In genomic region chr16:19542138-19542821, GRCh38 we compare ENCODE assay signal across 13 cellular contexts. TPM values are rescaled to one million over a fixed set of nuclear protein-coding genes. Genes with fewer than 3 reads are reported as not detected.
DNase-seq lines count a peak whose midpoint lies in the region; ATAC-seq, FAIRE-seq and TF ChIP-seq lines count a peak whose summit lies in the region.
"Had no signal": no experiment of that assay in that cellular context is flagged by ENCODE, and none has a peak within 500 bp of the region (broad histone marks: within the 10 kb centered on the region; RNA-seq: fewer than 3 reads in every experiment).

No MANE protein-coding gene starts in this region.

- no peak overlapping the region for H2AFZ ChIP-seq in mesenchymal stem cell (ENCODE audit: low read depth, low read length)

- H3K79me2 ChIP-seq in mesendoderm (ENCODE audit: control insufficient read depth, insufficient read depth, low read length), result no peaks in the 10 kb centered on the region

- H3K79me1 ChIP-seq in mesendoderm (ENCODE audit: low read length) (no peaks in the 10 kb centered on the region), mesenchymal stem cell (replicated peaks; ENCODE audit: low read length, poor library complexity, severe bottlenecking) (peaks cover 2% of the 10 kb centered on the region)

- no peak overlapping the region for H3K4ac ChIP-seq in mesendoderm (ENCODE audit: low read depth, low read length)
- H3K4ac ChIP-seq in mesenchymal stem cell (ENCODE audit: low read depth in 1 of 2, low read length in 2 of 2), result no peak overlapping the region

- no CpG with 5 or more reads among the region's 3 CpGs for WGBS in mesendoderm (ENCODE audit: extremely low coverage, insufficient coverage, low lambda C conversion rate)
- WGBS in mesenchymal stem cell, result 90% methylated on average over 2 of the region's 3 CpGs

- H3K9ac ChIP-seq in mesendoderm (ENCODE audit: low read length), result no peak overlapping the region
- no peak overlapping the region for H3K9ac ChIP-seq in mesenchymal stem cell (ENCODE audit: low read length)

- H3K4me3 ChIP-seq in mesendoderm (ENCODE audit: low read length) (no peak overlapping the region), mesenchymal stem cell (ENCODE audit: insufficient read depth in 1 of 2, low read depth in 1 of 2, low read length in 2 of 2) (no peak overlapping the region)
- H3K4me3 ChIP-seq: SJSA1, upper lobe of left lung had no signal

- no peaks in the 10 kb centered on the region for H3K36me3 ChIP-seq in mesendoderm (ENCODE audit: control insufficient read depth, insufficient read depth, low read length)
- H3K36me3 ChIP-seq in mesenchymal stem cell (ENCODE audit: control insufficient read depth in 1 of 2, insufficient read depth in 2 of 2, low read depth in 1 of 2, low read length in 2 of 2), result peaks cover 11 to 59% of the 10 kb centered on the region in 2 experiments

- no peak overlapping the region for H2AK5ac ChIP-seq in mesendoderm (ENCODE audit: low read length)
- no peak overlapping the region for H2AK5ac ChIP-seq in mesenchymal stem cell (ENCODE audit: low read length, severe bottlenecking)

- H2BK5ac ChIP-seq in mesendoderm (ENCODE audit: low read length) (no peak overlapping the region), mesenchymal stem cell (ENCODE audit: low read depth, low read length, poor library complexity, severe bottlenecking) (no peak overlapping the region)

- H3K56ac ChIP-seq in mesendoderm (ENCODE audit: low read length), result no peak overlapping the region

- H4K91ac ChIP-seq in mesenchymal stem cell (ENCODE audit: low read length), result no peak overlapping the region

- no peak overlapping the region for H3K4me2 ChIP-seq in mesendoderm (ENCODE audit: low read length)
- H3K4me2 ChIP-seq in mesenchymal stem cell (ENCODE audit: low read length, poor library complexity, severe bottlenecking), result no peak overlapping the region

- no peak overlapping the region for H4K5ac ChIP-seq in mesendoderm (ENCODE audit: low read length)

- no peak overlapping the region for H2BK15ac ChIP-seq in mesendoderm (replicated peaks; ENCODE audit: low read depth)
- H2BK15ac ChIP-seq in mesenchymal stem cell (ENCODE audit: low read depth, poor library complexity, severe bottlenecking), result no peak overlapping the region

- H3K9me3 ChIP-seq in mesenchymal stem cell (ENCODE audit: control insufficient read depth, low read length), result no peaks in the 10 kb centered on the region
- H3K9me3 ChIP-seq: SJSA1, upper lobe of left lung had no signal

- TF ChIP-seq CTCF in D721Med (IDR thresholded peaks at IDR 0.05; ENCODE audit: insufficient read depth, missing control alignments), result no peak

- peak; percentile 98 for FAIRE-seq in D721Med (lab: Jason Lieb, UNC)

- H3K4me1 ChIP-seq in mesendoderm (ENCODE audit: control insufficient read depth, low read depth, low read length) (no peaks in the 10 kb centered on the region), mesenchymal stem cell (ENCODE audit: control insufficient read depth, insufficient read depth, low read depth, low read length) (no peaks in the 10 kb centered on the region)
- H3K4me1 ChIP-seq: SJSA1, upper lobe of left lung had no signal

- H3K23ac ChIP-seq in mesendoderm (ENCODE audit: low read length) (no peak overlapping the region), mesenchymal stem cell (ENCODE audit: low read length in 2 of 2) (no peak overlapping the region)

- no peak overlapping the region for H3K14ac ChIP-seq in mesenchymal stem cell (ENCODE audit: low read length in 2 of 2)

- H3K18ac ChIP-seq in mesendoderm (ENCODE audit: low read length), result no peak overlapping the region
- H3K18ac ChIP-seq in mesenchymal stem cell (ENCODE audit: low read depth in 1 of 2, low read length in 2 of 2), result no peak overlapping the region

- H2BK120ac ChIP-seq in mesendoderm (ENCODE audit: low read depth, low read length) (no peak overlapping the region), mesenchymal stem cell (ENCODE audit: low read depth, low read length) (no peak overlapping the region)

- H3K27ac ChIP-seq in mesendoderm (ENCODE audit: low read depth, low read length), result no peak overlapping the region
- H3K27ac ChIP-seq in mesenchymal stem cell (ENCODE audit: low read length, poor library complexity, severe bottlenecking), result no peak overlapping the region
- H3K27ac ChIP-seq: SJSA1, upper lobe of left lung had no signal

- DNase-seq in D721Med (ENCODE audit: insufficient read length, low spot score) (no peak), NCI-H146 treated with DMSO at 0.1 percent for 48 hours (lab: John Stamatoyannopoulos, UW; ENCODE audit: unreplicated experiment) (peak; percentile 99), NCI-H748 (lab: John Stamatoyannopoulos, UW; ENCODE audit: unreplicated experiment) (peak; percentile 90), globus pallidus (ENCODE audit: low spot score) (peak; percentile 20), mesendoderm (no peak), mesenchymal stem cell (no peak)
- DNase-seq in activated T-cell treated with anti-CD3 and anti-CD28 coated beads, Interleukin-2, amount 50 U/mL, for 48 hours, result no peak
- DNase-seq: KBM-7; NK-92 treated with Interleukin-12 subunit alpha and Interleukin-12 subunit beta, amount 100 ng/mL, for 24 hours; nucleus accumbens; upper lobe of left lung had no signal

- no peak overlapping the region for H2BK12ac ChIP-seq in mesenchymal stem cell (ENCODE audit: low read length in 2 of 2)

- H3K27me3 ChIP-seq in mesendoderm (ENCODE audit: insufficient read depth, low read length, poor library complexity) (no peaks in the 10 kb centered on the region), mesenchymal stem cell (ENCODE audit: control insufficient read depth in 1 of 2, insufficient read depth in 1 of 2, low read length in 2 of 2) (no peaks in the 10 kb centered on the region)
- H3K27me3 ChIP-seq: SJSA1, upper lobe of left lung had no signal

- H4K8ac ChIP-seq in mesendoderm (ENCODE audit: low read depth, low read length), result no peak overlapping the region
- no peak overlapping the region for H4K8ac ChIP-seq in mesenchymal stem cell (ENCODE audit: low read length)

- ATAC-seq in GM19035 (IDR thresholded peaks at IDR 0.05; ENCODE audit: unreplicated experiment), result no peak

RNA-seq across cellular contexts. Expression of gene VPS35L, which starts 13.2 kb away (rescaled TPM):
- polyA plus RNA-seq in mesendoderm (2013, experiment 1 of 2), result 29.5 TPM
- polyA plus RNA-seq in mesendoderm (2013, experiment 2 of 2), result 30.1 TPM
- polyA plus RNA-seq in mesenchymal stem cell (2013, experiment 1 of 2), result 60.5 TPM
- polyA plus RNA-seq in mesenchymal stem cell (2013, experiment 2 of 2), result 56.6 TPM

RNA-seq across cellular contexts. Expression of gene CCP110, which starts 18.5 kb away (rescaled TPM):
- 10.1 TPM for polyA plus RNA-seq in mesendoderm (2013, experiment 1 of 2)
- 9.8 TPM for polyA plus RNA-seq in mesendoderm (2013, experiment 2 of 2)
- 8.4 TPM for polyA plus RNA-seq in mesenchymal stem cell (2013, experiment 1 of 2)
- polyA plus RNA-seq in mesenchymal stem cell (2013, experiment 2 of 2), result 8.1 TPM

RNA-seq across cellular contexts. Expression of gene GDE1, which starts 20.4 kb away (rescaled TPM):
- 39.6 TPM for polyA plus RNA-seq in mesendoderm (2013, experiment 1 of 2)
- 38.9 TPM for polyA plus RNA-seq in mesendoderm (2013, experiment 2 of 2)
- 166 TPM for polyA plus RNA-seq in mesenchymal stem cell (2013, experiment 1 of 2)
- polyA plus RNA-seq in mesenchymal stem cell (2013, experiment 2 of 2), result 169 TPM

Comparison
In these comparisons a context has a peak if more than half of its experiments do, and no peak if none do; other contexts are left out.
1. DNase-seq: peak in NCI-H146 treated with DMSO at 0.1 percent for 48 hours (single experiment), NCI-H748 (single experiment) and globus pallidus (single experiment); none in D721Med (single experiment), activated T-cell treated with anti-CD3 and anti-CD28 coated beads, Interleukin-2, amount 50 U/mL, for 48 hours (0 of 2), mesendoderm (single experiment) and mesenchymal stem cell (single experiment).